9 cellular contexts compared by ENCODE assay signal in the genomic region with DNA sequence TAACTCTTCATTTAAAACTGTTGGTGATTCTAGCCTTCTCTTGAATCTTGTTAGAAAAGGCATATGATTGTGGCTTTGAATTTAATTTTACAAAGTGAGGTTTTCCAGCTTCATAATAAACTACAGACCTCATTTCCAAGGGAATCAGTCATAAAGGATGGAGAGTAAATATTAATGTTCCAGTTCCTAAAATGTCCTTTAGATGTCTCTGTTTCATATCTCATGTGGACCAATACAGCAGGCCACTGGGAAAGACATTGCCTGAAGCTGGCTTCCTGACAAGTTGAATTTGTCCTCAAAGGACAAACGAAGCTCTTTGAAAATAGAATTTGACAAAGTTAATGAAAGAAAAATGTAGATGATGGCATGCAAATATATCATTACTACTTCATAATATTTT.
A peak's percentile ranks its signal among the peaks of the same experiment; 100 is the strongest.
DNase-seq lines count a peak whose midpoint lies in the region; ATAC-seq, FAIRE-seq and TF ChIP-seq lines count a peak whose summit lies in the region.
"Had no signal": no experiment of that assay in that cellular context is flagged by ENCODE, and none has a peak within 500 bp of the region (broad histone marks: within the 10 kb centered on the region; RNA-seq: fewer than 3 reads in every experiment).

No MANE protein-coding gene starts in this region.

- peak; percentile 63 to 69 for TF ChIP-seq CTCF in brain (conservative IDR thresholded peaks at IDR 0.05)

- peak; percentile 51 for FAIRE-seq in GM19239 (lab: Jason Lieb, UNC)

- H3K4me3 Mint-ChIP-seq in brain, result no peak overlapping the region
- H3K4me3 Mint-ChIP-seq: central memory CD8-positive, alpha-beta T cell had no signal

- peaks cover 5% of the 10 kb centered on the region for H3K27me3 Mint-ChIP-seq in brain

- no peak for ATAC-seq in HG03135 (IDR thresholded peaks at IDR 0.05; ENCODE audit: unreplicated experiment)
- ATAC-seq in GM18870 (IDR thresholded peaks at IDR 0.05; ENCODE audit: unreplicated experiment), result no peak

- H3K27ac Mint-ChIP-seq in brain, result peak overlapping the region in 1 of 5 experiments; percentile 26

- H3K9me3 Mint-ChIP-seq in brain, result no peaks in the 10 kb centered on the region
- H3K9me3 Mint-ChIP-seq: central memory CD8-positive, alpha-beta T cell had no signal

- no peaks in the 10 kb centered on the region for H3K36me3 Mint-ChIP-seq in brain

- DNase-seq in AG08396 (ENCODE audit: low spot score), result peak; percentile 65
- DNase-seq in GM19239 (ENCODE audit: insufficient read length, low spot score), result no peak
- DNase-seq in NCI-H1694 (lab: John Stamatoyannopoulos, UW), result peak; percentile 2
- DNase-seq in kidney glomerular epithelial cell (lab: John Stamatoyannopoulos, UW), result peak; percentile 47
- DNase-seq in NCI-H128 (lab: John Stamatoyannopoulos, UW; ENCODE audit: unreplicated experiment), result no peak

- peaks cover 12% of the 10 kb centered on the region for H3K4me1 Mint-ChIP-seq in brain
- H3K4me1 Mint-ChIP-seq: central memory CD8-positive, alpha-beta T cell had no signal

Comparison
In these comparisons a context has a peak if more than half of its experiments do, and no peak if none do; other contexts are left out.
1. DNase-seq: peak in AG08396 (single experiment), NCI-H1694 (single experiment) and kidney glomerular epithelial cell (single experiment); none in GM19239 (single experiment) and NCI-H128 (single experiment).